8 cellular contexts compared by ENCODE assay signal in the genomic region with DNA sequence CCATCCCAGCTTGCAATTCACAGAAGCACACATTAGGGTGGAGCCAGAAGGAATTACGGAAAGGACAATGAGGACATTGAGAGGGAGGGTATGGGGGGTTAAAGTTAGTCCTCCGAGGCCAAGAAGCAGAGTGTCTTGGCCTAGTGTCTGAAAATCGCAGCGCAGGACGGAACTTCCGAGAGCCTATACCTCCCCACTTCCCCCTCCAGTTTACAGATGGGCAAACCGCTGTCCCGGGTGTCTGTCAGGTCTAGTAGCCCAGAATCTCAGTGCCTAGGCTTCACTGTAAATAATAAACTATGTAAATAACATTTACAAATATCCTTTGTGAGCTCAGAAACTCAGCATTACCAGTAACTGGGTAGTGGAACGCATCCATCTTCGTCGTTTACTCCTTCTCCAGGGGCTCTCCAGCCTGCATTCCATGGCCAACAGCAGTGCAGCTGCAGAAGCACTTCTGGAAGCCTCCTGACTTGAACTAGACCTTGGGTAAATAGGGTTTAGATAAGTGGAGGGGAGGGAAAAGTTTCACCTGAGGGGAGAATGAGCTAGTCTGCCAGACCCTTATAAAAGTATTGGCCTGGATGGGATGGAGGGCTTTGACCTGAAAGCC. TPM values are rescaled to one million over a fixed set of nuclear protein-coding genes. Genes with fewer than 3 reads are reported as not detected.
DNase-seq lines count a peak whose midpoint lies in the region; ATAC-seq and TF ChIP-seq lines count a peak whose summit lies in the region.

No MANE protein-coding gene starts in this region.

- peak overlapping the region; percentile 84 for H3K4me2 ChIP-seq in osteoblast (ENCODE audit: insufficient read depth, low read length)

- H4K20me1 ChIP-seq in osteoblast (ENCODE audit: insufficient read depth, low read length) = no peaks in the 10 kb centered on the region

- DNase-seq in CD8-positive, alpha-beta T cell = peak in 2 of 7 experiments; percentile 6 to 13
- DNase-seq in GM19238 (ENCODE audit: insufficient read length, low spot score) (peak; percentile 64), activated B cell treated with CpG ODN at 0.5 μM for 24 hours (peak; percentile 42), germinal center (ENCODE audit: low spot score) (peak; percentile 66), osteoblast (ENCODE audit: insufficient read length, low spot score, missing footprints) (peak; percentile 90), HEK293T (ENCODE audit: extremely low spot score) (no peak), NCI-H2196 (lab: John Stamatoyannopoulos, UW; ENCODE audit: unreplicated experiment) (no peak)

- peaks cover 3% of the 10 kb centered on the region for H3K27me3 ChIP-seq in CD8-positive, alpha-beta T cell (ENCODE audit: insufficient read depth, low read length)
- no peaks in the 10 kb centered on the region for H3K27me3 ChIP-seq in osteoblast (ENCODE audit: insufficient read depth, low read length)

- peaks cover 5% of the 10 kb centered on the region for H3K4me1 ChIP-seq in CD8-positive, alpha-beta T cell (ENCODE audit: insufficient read depth, low read length)
- peaks cover 12% of the 10 kb centered on the region for H3K4me1 ChIP-seq in osteoblast (ENCODE audit: insufficient read depth, low read length)

- CTCF ChIA-PET in CD8-positive, alpha-beta T cell (lab: Charles Lee) = no interaction called here
- CTCF ChIA-PET in activated B cell treated with CpG ODN at 0.5 μM for 24 hours (lab: Charles Lee) = interaction anchor here (0.7 to 2.0 kb wide), 6 partner anchors 18 to 840 kb away, joined by 3 to 12 read pairs (median 3); a partner anchor contains a TSS
- CTCF ChIA-PET in HEK293T (lab: Yijun Ruan, JAX) = no interaction called here

- peak overlapping the region; percentile 95 for H3K4me3 Mint-ChIP-seq in CD8-positive, alpha-beta T cell
- H3K4me3 Mint-ChIP-seq in activated B cell treated with CpG ODN at 0.5 μM for 24 hours = peak overlapping the region; percentile 97

- H3K27ac ChIP-seq in CD8-positive, alpha-beta T cell (ENCODE audit: low read depth, low read length) = peak overlapping the region; percentile 18
- peak overlapping the region; percentile 79 for H3K27ac ChIP-seq in osteoblast (ENCODE audit: low read depth, low read length)

- intact Hi-C loops in CD8-positive, alpha-beta T cell (cut with DNase I, micrococcal nuclease) = no loop called here
- intact Hi-C loops in activated B cell treated with CpG ODN at 0.5 μM for 24 hours (cut with micrococcal nuclease) = loop anchor here (1.0 kb wide), 5 partner anchors 10 to 97 kb away; a partner anchor contains a TSS

- POLR2A ChIA-PET in CD8-positive, alpha-beta T cell (lab: Charles Lee) = interaction anchor here (1.2 to 1.5 kb wide), 2 partner anchors 116 to 125 kb away, joined by 3 to 4 read pairs; a partner anchor contains a TSS
- POLR2A ChIA-PET in activated B cell treated with CpG ODN at 0.5 μM for 24 hours (lab: Charles Lee) (interaction anchor here (0.6 to 4.8 kb wide), 28 partner anchors 8 to 515 kb away, joined by 3 to 44 read pairs (median 6); a partner anchor contains a TSS), HEK293T (lab: Yijun Ruan, JAX) (no interaction called here)

- peak overlapping the region; percentile 70 for H3K4me3 ChIP-seq in CD8-positive, alpha-beta T cell (ENCODE audit: low read depth, low read length)
- peak overlapping the region; percentile 79 for H3K4me3 ChIP-seq in osteoblast (ENCODE audit: insufficient read depth, low read length)

- peaks cover 12% of the 10 kb centered on the region for H3K4me1 Mint-ChIP-seq in CD8-positive, alpha-beta T cell (ENCODE audit: low read depth)
- peaks cover 37% of the 10 kb centered on the region for H3K4me1 Mint-ChIP-seq in activated B cell treated with CpG ODN at 0.5 μM for 24 hours

- no peaks in the 10 kb centered on the region for H3K9me3 Mint-ChIP-seq in CD8-positive, alpha-beta T cell
- no peaks in the 10 kb centered on the region for H3K9me3 Mint-ChIP-seq in activated B cell treated with CpG ODN at 0.5 μM for 24 hours

- H3K79me2 ChIP-seq in osteoblast (ENCODE audit: insufficient read depth, low read length) = no peaks in the 10 kb centered on the region

- no peaks in the 10 kb centered on the region for H3K36me3 ChIP-seq in CD8-positive, alpha-beta T cell (ENCODE audit: insufficient read depth, low read length)
- no peaks in the 10 kb centered on the region for H3K36me3 ChIP-seq in osteoblast (ENCODE audit: insufficient read depth, low read length)

- TF ChIP-seq CTCF in CD8-positive, alpha-beta T cell (IDR thresholded peaks at IDR 0.05) = no peak
- TF ChIP-seq CTCF in activated B cell treated with CpG ODN at 0.5 μM for 24 hours (IDR thresholded peaks at IDR 0.05) (no peak), osteoblast (IDR thresholded peaks at IDR 0.05; ENCODE audit: extremely low read depth, low read depth, low read length) (no peak)

- H2AFZ ChIP-seq in osteoblast (ENCODE audit: low read length) = peak overlapping the region; percentile 96

- no peaks in the 10 kb centered on the region for H3K9me3 ChIP-seq in CD8-positive, alpha-beta T cell (ENCODE audit: low read length)
- H3K9me3 ChIP-seq in osteoblast (ENCODE audit: low read depth, low read length) = no peaks in the 10 kb centered on the region

- ATAC-seq in CD8-positive, alpha-beta T cell = peak; percentile 45
- ATAC-seq in HG03196 (IDR thresholded peaks at IDR 0.05; ENCODE audit: unreplicated experiment) = peak; percentile 66
- peak; percentile 76 for ATAC-seq in activated B cell treated with CpG ODN at 0.5 μM for 24 hours (ENCODE audit: low read depth)

- peaks cover 7% of the 10 kb centered on the region for H3K27me3 Mint-ChIP-seq in CD8-positive, alpha-beta T cell (ENCODE audit: low read depth)
- no peaks in the 10 kb centered on the region for H3K27me3 Mint-ChIP-seq in activated B cell treated with CpG ODN at 0.5 μM for 24 hours

- peak overlapping the region; percentile 88 for H3K27ac Mint-ChIP-seq in CD8-positive, alpha-beta T cell
- peak overlapping the region; percentile 99 for H3K27ac Mint-ChIP-seq in activated B cell treated with CpG ODN at 0.5 μM for 24 hours

- H3K36me3 Mint-ChIP-seq in CD8-positive, alpha-beta T cell = peaks cover 2% of the 10 kb centered on the region
- H3K36me3 Mint-ChIP-seq in activated B cell treated with CpG ODN at 0.5 μM for 24 hours (ENCODE audit: low read depth) = peaks cover 21% of the 10 kb centered on the region

TF ChIP-seq in HEK293T, 16 proteins besides CTCF, POLR2A, EP300 and RAD21:
- TF ChIP-seq BHLHE40 (IDR thresholded peaks at IDR 0.05; ENCODE audit: borderline replicate concordance) = no peak
- no peak for TF ChIP-seq NFRKB (IDR thresholded peaks at IDR 0.05)
- no peak for TF ChIP-seq ELF4 (IDR thresholded peaks at IDR 0.05)
- TF ChIP-seq TARDBP (IDR thresholded peaks at IDR 0.05) = no peak
- no peak for TF ChIP-seq L3MBTL2 (conservative IDR thresholded peaks at IDR 0.05)
- no peak for TF ChIP-seq ZNF384 (IDR thresholded peaks at IDR 0.05)
- no peak for TF ChIP-seq SUZ12 (IDR thresholded peaks at IDR 0.05)
- TF ChIP-seq CTBP1 (IDR thresholded peaks at IDR 0.05; ENCODE audit: borderline replicate concordance) = no peak
- TF ChIP-seq, protein P1, sequence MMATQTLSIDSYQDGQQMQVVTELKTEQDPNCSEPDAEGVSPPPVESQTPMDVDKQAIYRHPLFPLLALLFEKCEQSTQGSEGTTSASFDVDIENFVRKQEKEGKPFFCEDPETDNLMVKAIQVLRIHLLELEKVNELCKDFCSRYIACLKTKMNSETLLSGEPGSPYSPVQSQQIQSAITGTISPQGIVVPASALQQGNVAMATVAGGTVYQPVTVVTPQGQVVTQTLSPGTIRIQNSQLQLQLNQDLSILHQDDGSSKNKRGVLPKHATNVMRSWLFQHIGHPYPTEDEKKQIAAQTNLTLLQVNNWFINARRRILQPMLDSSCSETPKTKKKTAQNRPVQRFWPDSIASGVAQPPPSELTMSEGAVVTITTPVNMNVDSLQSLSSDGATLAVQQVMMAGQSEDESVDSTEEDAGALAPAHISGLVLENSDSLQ (IDR thresholded peaks at IDR 0.05) = no peak
- no peak for TF ChIP-seq ARNT (IDR thresholded peaks at IDR 0.05)
- no peak for TF ChIP-seq LEF1 (IDR thresholded peaks at IDR 0.05; ENCODE audit: borderline replicate concordance)
- no peak for TF ChIP-seq FOXA1 (IDR thresholded peaks at IDR 0.05)

RNA-seq across cellular contexts. Expression of a gene that starts 1.0 kb away (rescaled TPM):
- under 1 TPM; 0.42 to 0.52 TPM for total RNA-seq in CD8-positive, alpha-beta T cell
- total RNA-seq in activated B cell treated with CpG ODN at 0.5 μM for 24 hours = 41.2 and 43.8 TPM in 2 replicates
- total RNA-seq in osteoblast = 7.2 and 8.3 TPM in 2 replicates

RNA-seq across cellular contexts. Expression of a gene that starts 17.4 kb away (rescaled TPM):
- not detected for total RNA-seq in CD8-positive, alpha-beta T cell
- total RNA-seq in activated B cell treated with CpG ODN at 0.5 μM for 24 hours (0.56 and 1.1 TPM in 2 replicates), osteoblast (under 0.01 and 0.36 TPM in 2 replicates)

RNA-seq across cellular contexts. Expression of a gene that starts 20.8 kb away (rescaled TPM):
- total RNA-seq in CD8-positive, alpha-beta T cell = under 1 TPM; 0.58 to 0.71 TPM
- total RNA-seq in activated B cell treated with CpG ODN at 0.5 μM for 24 hours (71.4 and 88.1 TPM in 2 replicates), osteoblast (2.5 and 3.2 TPM in 2 replicates)

Comparison
In these comparisons a context has a peak if more than half of its experiments do, and no peak if none do; other contexts are left out.
1. DNase-seq: peak in GM19238 (single experiment), activated B cell treated with CpG ODN at 0.5 μM for 24 hours (single experiment), germinal center (single experiment) and osteoblast (single experiment); none in HEK293T (single experiment) and NCI-H2196 (single experiment).
2. RNA of a gene that starts 20.8 kb away (total RNA-seq): 71.4 to 88.1 TPM in activated B cell treated with CpG ODN at 0.5 μM for 24 hours; 2.5 to 3.2 TPM in osteoblast and 0.58 to 0.71 TPM in CD8-positive, alpha-beta T cell; every median in the first group is over 10 times any median in the second.
3. Peak in every context shown above with its lines, with median percentiles within 50 percentile points of each other: ATAC-seq.